Comparison of ENCODE assay signal across 8 cellular contexts in genomic region chr6:157761331-157761921, GRCh38.
DNase-seq lines count a peak whose midpoint lies in the region; ATAC-seq, FAIRE-seq and TF ChIP-seq lines count a peak whose summit lies in the region.

No MANE protein-coding gene starts in this region.

- TF ChIP-seq CTCF in epithelial cell of esophagus (IDR thresholded peaks at IDR 0.05; ENCODE audit: insufficient read depth, low read depth, low read length, missing control alignments) (no peak), type B pancreatic cell (conservative IDR thresholded peaks at IDR 0.05) (no peak), progenitor cell of endocrine pancreas (IDR thresholded peaks at IDR 0.05; ENCODE audit: unreplicated experiment) (no peak), D721Med (IDR thresholded peaks at IDR 0.05; ENCODE audit: insufficient read depth, missing control alignments) (no peak)

- peak; percentile 51 to 63 for DNase-seq in activated CD4-positive, alpha-beta T cell treated with anti-CD3 and anti-CD28 coated beads for 4 hours
- DNase-seq in activated CD4-positive, alpha-beta T cell treated with anti-CD3 and anti-CD28 coated beads, Interleukin-2, amount 50 U/mL, for 48 hours, result no peak
- peak; percentile 70 for DNase-seq in T-helper 2 cell treated with Interferon-gamma antibody and Interleukin-4, amounts not matched to agents 5 μg/mL and 100 μg/mL, for 36 hours (ENCODE audit: low spot score)
- DNase-seq in epithelial cell of esophagus (ENCODE audit: low read depth) (peak; percentile 68), type B pancreatic cell (ENCODE audit: extremely low spot score, unreplicated experiment) (no peak), progenitor cell of endocrine pancreas (ENCODE audit: low spot score, unreplicated experiment) (no peak), D721Med (ENCODE audit: insufficient read length, low spot score) (no peak)

- H3K27me3 Mint-ChIP-seq in T-helper 2 cell treated with Interferon-gamma antibody and Interleukin-4, amounts not matched to agents 5 μg/mL and 100 μg/mL, for 36 hours (ENCODE audit: low read depth), result peaks cover 58% of the 10 kb centered on the region
- H3K27me3 Mint-ChIP-seq in type B pancreatic cell (no peaks in the 10 kb centered on the region), progenitor cell of endocrine pancreas (peaks cover 16% of the 10 kb centered on the region)

- no peak for FAIRE-seq in D721Med (lab: Jason Lieb, UNC)

- H3K4me3 ChIP-seq in epithelial cell of esophagus (ENCODE audit: low read length), result no peak overlapping the region

- peaks cover 55% of the 10 kb centered on the region for H3K4me1 Mint-ChIP-seq in T-helper 2 cell treated with Interferon-gamma antibody and Interleukin-4, amounts not matched to agents 5 μg/mL and 100 μg/mL, for 36 hours (ENCODE audit: low read depth)
- H3K4me1 Mint-ChIP-seq in type B pancreatic cell (ENCODE audit: unreplicated experiment) (peaks cover 40% of the 10 kb centered on the region), progenitor cell of endocrine pancreas (ENCODE audit: low read depth) (peaks cover 13% of the 10 kb centered on the region)

- ATAC-seq in HG02970 (IDR thresholded peaks at IDR 0.05; ENCODE audit: low FRiP score, unreplicated experiment), result peak; percentile 27

- no peaks in the 10 kb centered on the region for H3K9me3 Mint-ChIP-seq in T-helper 2 cell treated with Interferon-gamma antibody and Interleukin-4, amounts not matched to agents 5 μg/mL and 100 μg/mL, for 36 hours
- H3K9me3 Mint-ChIP-seq in type B pancreatic cell, result no peaks in the 10 kb centered on the region
- H3K9me3 Mint-ChIP-seq in progenitor cell of endocrine pancreas (ENCODE audit: low read depth), result no peaks in the 10 kb centered on the region

- H3K36me3 Mint-ChIP-seq in T-helper 2 cell treated with Interferon-gamma antibody and Interleukin-4, amounts not matched to agents 5 μg/mL and 100 μg/mL, for 36 hours (ENCODE audit: low read depth), result no peaks in the 10 kb centered on the region
- H3K36me3 Mint-ChIP-seq in type B pancreatic cell (no peaks in the 10 kb centered on the region), progenitor cell of endocrine pancreas (ENCODE audit: insufficient read depth) (no peaks in the 10 kb centered on the region)

- H3K4me3 Mint-ChIP-seq in T-helper 2 cell treated with Interferon-gamma antibody and Interleukin-4, amounts not matched to agents 5 μg/mL and 100 μg/mL, for 36 hours, result peak overlapping the region; percentile 63
- no peak overlapping the region for H3K4me3 Mint-ChIP-seq in type B pancreatic cell
- H3K4me3 Mint-ChIP-seq in progenitor cell of endocrine pancreas (ENCODE audit: low read depth), result no peak overlapping the region

- H3K27ac Mint-ChIP-seq in T-helper 2 cell treated with Interferon-gamma antibody and Interleukin-4, amounts not matched to agents 5 μg/mL and 100 μg/mL, for 36 hours, result peak overlapping the region; percentile 78
- H3K27ac Mint-ChIP-seq in type B pancreatic cell (peak overlapping the region; percentile 76), progenitor cell of endocrine pancreas (no peak overlapping the region)

Comparison
In these comparisons a context has a peak if more than half of its experiments do, and no peak if none do; other contexts are left out.
1. DNase-seq: peak in activated CD4-positive, alpha-beta T cell treated with anti-CD3 and anti-CD28 coated beads for 4 hours (2 of 2), T-helper 2 cell treated with Interferon-gamma antibody and Interleukin-4, amounts not matched to agents 5 μg/mL and 100 μg/mL, for 36 hours (single experiment) and epithelial cell of esophagus (single experiment); none in activated CD4-positive, alpha-beta T cell treated with anti-CD3 and anti-CD28 coated beads, Interleukin-2, amount 50 U/mL, for 48 hours (0 of 2), type B pancreatic cell (single experiment), progenitor cell of endocrine pancreas (single experiment) and D721Med (single experiment).